Comparison of ENCODE assay signal across 1 cellular context in genomic region chr1:211515090-211516023, GRCh38.
TF ChIP-seq lines count a peak whose summit lies in the region.

No MANE protein-coding gene starts in this region.

TF ChIP-seq in GM12878, 131 proteins besides CTCF, POLR2A, EP300 and RAD21 (continued from another document):
- TF ChIP-seq RUNX3 (IDR thresholded peaks at IDR 0.05; ENCODE audit: low read length) (peak; percentile 75), YBX1 (IDR thresholded peaks at IDR 0.05) (no peak), IKZF2 (IDR thresholded peaks at IDR 0.05) (no peak), POLR2AphosphoS5 (IDR thresholded peaks at IDR 0.05; ENCODE audit: low read length) (no peak), NFYA (IDR thresholded peaks at IDR 0.05; ENCODE audit: borderline replicate concordance, low read depth, low read length) (no peak), SIN3A (IDR thresholded peaks at IDR 0.05; ENCODE audit: low read depth, low read length) (0 out of 2 replicates have a peak, but pooled peaks have one; percentile 53), NR2F1 (conservative IDR thresholded peaks at IDR 0.05) (peak; percentile 81), FOS (IDR thresholded peaks at IDR 0.05; ENCODE audit: borderline replicate concordance, extremely low read depth, insufficient read length) (no peak), NRF1 (conservative IDR thresholded peaks at IDR 0.05; ENCODE audit: low read depth, low read length) (peak; percentile 28; the same call in 1 of the 2 replicates), EED (IDR thresholded peaks at IDR 0.05; ENCODE audit: low read depth) (no peak), RB1 (IDR thresholded peaks at IDR 0.05; ENCODE audit: borderline replicate concordance) (peak; percentile 94; the same call in 1 of the 2 replicates), JUND (IDR thresholded peaks at IDR 0.05; ENCODE audit: low read depth, low read length) (no peak), KLF5 (IDR thresholded peaks at IDR 0.05; ENCODE audit: partially characterized antibody) (peak; percentile 47), HCFC1 (IDR thresholded peaks at IDR 0.05; ENCODE audit: low read length) (no peak), ZNF592 (IDR thresholded peaks at IDR 0.05) (0 out of 2 replicates have a peak, but pooled peaks have one; percentile 61), ZNF622 (IDR thresholded peaks at IDR 0.05) (no peak), RELA (IDR thresholded peaks at IDR 0.05; ENCODE audit: borderline replicate concordance, partially characterized antibody) (peak; percentile 51), ETV6 (conservative IDR thresholded peaks at IDR 0.05 in 1 of 2, IDR thresholded peaks at IDR 0.05 in 1 of 2; ENCODE audit: borderline replicate concordance in 1 of 2, low read depth in 1 of 2) (no peak), MXI1 (IDR thresholded peaks at IDR 0.05; ENCODE audit: low read depth, low read length) (peak; percentile 25; the same call in 1 of the 2 replicates), YY1 (IDR thresholded peaks at IDR 0.05; ENCODE audit: low read depth, low read length) (peak; percentile 76; the same call in 1 of the 2 replicates), ATF7 (IDR thresholded peaks at IDR 0.05; ENCODE audit: low read depth) (no peak), ZNF24 (IDR thresholded peaks at IDR 0.05) (peak; percentile 66), CREM (IDR thresholded peaks at IDR 0.05; ENCODE audit: low read depth) (no peak), LARP7 (IDR thresholded peaks at IDR 0.05) (peak; percentile 83), ASH2L (IDR thresholded peaks at IDR 0.05; ENCODE audit: borderline replicate concordance, low read depth) (no peak), JUNB (IDR thresholded peaks at IDR 0.05) (no peak), SREBF2 (IDR thresholded peaks at IDR 0.05; ENCODE audit: low read length) (no peak), E2F4 (IDR thresholded peaks at IDR 0.05; ENCODE audit: low read depth, low read length) (0 out of 2 replicates have a peak, but pooled peaks have one; percentile 5), ZNF217 (IDR thresholded peaks at IDR 0.05) (0 out of 2 replicates have a peak, but pooled peaks have one; percentile 53), SMARCA5 (IDR thresholded peaks at IDR 0.05) (peak; percentile 82), ZNF207 (IDR thresholded peaks at IDR 0.05; ENCODE audit: borderline replicate concordance) (peak; percentile 87; the same call in 1 of the 2 replicates), PML (IDR thresholded peaks at IDR 0.05; ENCODE audit: low read length) (no peak), BHLHE40 (IDR thresholded peaks at IDR 0.05; ENCODE audit: borderline replicate concordance in 1 of 2, low read depth in 2 of 2, low read length in 1 of 2) (peak in 1 of 2 experiments; percentile 64; a peak in 1 of 4 replicates), BACH1 (IDR thresholded peaks at IDR 0.05; ENCODE audit: borderline replicate concordance) (peak; percentile 67)
- TF ChIP-seq, protein P1, sequence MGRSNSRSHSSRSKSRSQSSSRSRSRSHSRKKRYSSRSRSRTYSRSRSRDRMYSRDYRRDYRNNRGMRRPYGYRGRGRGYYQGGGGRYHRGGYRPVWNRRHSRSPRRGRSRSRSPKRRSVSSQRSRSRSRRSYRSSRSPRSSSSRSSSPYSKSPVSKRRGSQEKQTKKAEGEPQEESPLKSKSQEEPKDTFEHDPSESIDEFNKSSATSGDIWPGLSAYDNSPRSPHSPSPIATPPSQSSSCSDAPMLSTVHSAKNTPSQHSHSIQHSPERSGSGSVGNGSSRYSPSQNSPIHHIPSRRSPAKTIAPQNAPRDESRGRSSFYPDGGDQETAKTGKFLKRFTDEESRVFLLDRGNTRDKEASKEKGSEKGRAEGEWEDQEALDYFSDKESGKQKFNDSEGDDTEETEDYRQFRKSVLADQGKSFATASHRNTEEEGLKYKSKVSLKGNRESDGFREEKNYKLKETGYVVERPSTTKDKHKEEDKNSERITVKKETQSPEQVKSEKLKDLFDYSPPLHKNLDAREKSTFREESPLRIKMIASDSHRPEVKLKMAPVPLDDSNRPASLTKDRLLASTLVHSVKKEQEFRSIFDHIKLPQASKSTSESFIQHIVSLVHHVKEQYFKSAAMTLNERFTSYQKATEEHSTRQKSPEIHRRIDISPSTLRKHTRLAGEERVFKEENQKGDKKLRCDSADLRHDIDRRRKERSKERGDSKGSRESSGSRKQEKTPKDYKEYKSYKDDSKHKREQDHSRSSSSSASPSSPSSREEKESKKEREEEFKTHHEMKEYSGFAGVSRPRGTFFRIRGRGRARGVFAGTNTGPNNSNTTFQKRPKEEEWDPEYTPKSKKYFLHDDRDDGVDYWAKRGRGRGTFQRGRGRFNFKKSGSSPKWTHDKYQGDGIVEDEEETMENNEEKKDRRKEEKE (IDR thresholded peaks at IDR 0.05), result no peak; the same call in 1 of the 2 replicates
- TF ChIP-seq, protein P2, sequence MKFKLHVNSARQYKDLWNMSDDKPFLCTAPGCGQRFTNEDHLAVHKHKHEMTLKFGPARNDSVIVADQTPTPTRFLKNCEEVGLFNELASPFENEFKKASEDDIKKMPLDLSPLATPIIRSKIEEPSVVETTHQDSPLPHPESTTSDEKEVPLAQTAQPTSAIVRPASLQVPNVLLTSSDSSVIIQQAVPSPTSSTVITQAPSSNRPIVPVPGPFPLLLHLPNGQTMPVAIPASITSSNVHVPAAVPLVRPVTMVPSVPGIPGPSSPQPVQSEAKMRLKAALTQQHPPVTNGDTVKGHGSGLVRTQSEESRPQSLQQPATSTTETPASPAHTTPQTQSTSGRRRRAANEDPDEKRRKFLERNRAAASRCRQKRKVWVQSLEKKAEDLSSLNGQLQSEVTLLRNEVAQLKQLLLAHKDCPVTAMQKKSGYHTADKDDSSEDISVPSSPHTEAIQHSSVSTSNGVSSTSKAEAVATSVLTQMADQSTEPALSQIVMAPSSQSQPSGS (IDR thresholded peaks at IDR 0.05; ENCODE audit: low read length), result no peak
